ENCODE assay signal across 8 cellular contexts in genomic region chr5:151234476-151235238, GRCh38. TPM values are rescaled to one million over a fixed set of nuclear protein-coding genes. Genes with fewer than 3 reads are reported as not detected.
DNase-seq lines count a peak whose midpoint lies in the region; ATAC-seq and TF ChIP-seq lines count a peak whose summit lies in the region.

No MANE protein-coding gene starts in this region.

- H3K9me2 ChIP-seq in GM23248 (ENCODE audit: insufficient read depth): no peaks in the 10 kb centered on the region

- H3K36me3 ChIP-seq in GM23248 (ENCODE audit: low read depth) (no peaks in the 10 kb centered on the region), esophagus muscularis mucosa (no peaks in the 10 kb centered on the region), gastrocnemius medialis (no peaks in the 10 kb centered on the region)

- ATAC-seq in GM18519 (IDR thresholded peaks at IDR 0.05; ENCODE audit: low FRiP score, unreplicated experiment) (peak; percentile 70), gastrocnemius medialis (peak; percentile 54 to 55)

- H3K4me1 ChIP-seq in GM23248 (ENCODE audit: insufficient read depth) (no peaks in the 10 kb centered on the region), esophagus muscularis mucosa (peaks cover 24 to 47% (median 44%) of the 10 kb centered on the region in 4 donors), gastrocnemius medialis (peaks cover 29 to 37% of the 10 kb centered on the region in 2 donors)

- no peak overlapping the region for H3K4me3 ChIP-seq in GM23248
- H3K4me3 ChIP-seq in esophagus muscularis mucosa: peak overlapping the region; percentile 6 to 31 (median 28)
- peak overlapping the region; percentile 9 to 30 (median 26) for H3K4me3 ChIP-seq in gastrocnemius medialis

- WGBS in GM23248 (ENCODE audit: low coverage in 1 of 2, low lambda C conversion rate in 2 of 2, missing lambda C conversion rate in 2 of 2), 2 experiments: 52% methylated on average over 17 of the region's 17 CpGs
- WGBS in esophagus muscularis mucosa: 19% methylated on average over 17 of the region's 17 CpGs

- H2AFZ ChIP-seq in GM23248: no peak overlapping the region

- DNase-seq in GM23248: peak; percentile 39
- DNase-seq in MV-4-11 (lab: John Stamatoyannopoulos, UW): peak; percentile 42
- peak; percentile 93 for DNase-seq in esophagus muscularis mucosa (ENCODE audit: extremely low spot score)
- DNase-seq in gastrocnemius medialis: peak; percentile 70 to 85
- DNase-seq in NK-92 treated with Interleukin-12 subunit alpha and Interleukin-12 subunit beta, amount 100 ng/mL, for 24 hours (lab: John Stamatoyannopoulos, UW): no peak
- no peak for DNase-seq in DMS114 treated with DMSO at 0.1 percent for 48 hours (lab: John Stamatoyannopoulos, UW; ENCODE audit: unreplicated experiment)
- no peak for DNase-seq in head of caudate nucleus

- H3K27me3 ChIP-seq in GM23248 (replicated peaks; ENCODE audit: insufficient read depth): 0 out of 2 replicates have a peak, but pooled peaks cover 6% of the 10 kb centered on the region
- H3K27me3 ChIP-seq in esophagus muscularis mucosa: no peaks in the 10 kb centered on the region
- no peaks in the 10 kb centered on the region for H3K27me3 ChIP-seq in gastrocnemius medialis

- peak in 1 of 3 experiments; percentile 5 for TF ChIP-seq CTCF in esophagus muscularis mucosa (IDR thresholded peaks at IDR 0.05)
- TF ChIP-seq CTCF in gastrocnemius medialis (IDR thresholded peaks at IDR 0.05 in 4 of 5, conservative IDR thresholded peaks at IDR 0.05 in 1 of 5): no peak

- H3K27ac ChIP-seq in GM23248 (no peak overlapping the region), esophagus muscularis mucosa (replicated peaks in 1 of 4) (peak overlapping the region; percentile 74 to 78 (median 76)), gastrocnemius medialis (peak overlapping the region; percentile 76 to 93 (median 88))

- no peaks in the 10 kb centered on the region for H3F3A ChIP-seq in GM23248 (ENCODE audit: insufficient read depth)

- no peak overlapping the region for H3K9ac ChIP-seq in GM23248

- in situ Hi-C loops in GM23248 (cut with MboI) (no loop called here), gastrocnemius medialis (cut with MboI; ENCODE audit: low sequenced_read_pairs in 4 of 4) (loop anchor here (5.0 to 25.0 kb wide), 3 partner anchors 97 to 110 kb away; no protein-coding TSS in a partner anchor)

- TF ChIP-seq POLR2A in esophagus muscularis mucosa (IDR thresholded peaks at IDR 0.05; ENCODE audit: low read depth) (no peak), gastrocnemius medialis (IDR thresholded peaks at IDR 0.05) (no peak)

- H4K20me1 ChIP-seq in GM23248 (ENCODE audit: insufficient read depth): no peaks in the 10 kb centered on the region

- H3K79me2 ChIP-seq in GM23248 (ENCODE audit: insufficient read depth): no peaks in the 10 kb centered on the region

- TF ChIP-seq EP300 in esophagus muscularis mucosa (IDR thresholded peaks at IDR 0.05): no peak

- intact Hi-C loops in esophagus muscularis mucosa (cut with DNase I) (loop anchor here (5.0 kb wide), 1 partner anchor 67 kb away; no protein-coding TSS in a partner anchor), gastrocnemius medialis (cut with DNase I; ENCODE audit: low total_unique reads) (loop anchor here (5.0 kb wide), 1 partner anchor 197 kb away; no protein-coding TSS in a partner anchor), head of caudate nucleus (cut with DNase I) (no loop called here)

- H3K9me3 ChIP-seq in GM23248 (ENCODE audit: low read depth) (no peaks in the 10 kb centered on the region), esophagus muscularis mucosa (no peaks in the 10 kb centered on the region), gastrocnemius medialis (no peaks in the 10 kb centered on the region)

- H3K4me2 ChIP-seq in GM23248 (ENCODE audit: unreplicated experiment): no peak overlapping the region

RNA-seq across cellular contexts. Expression of gene CCDC69, which starts 10.8 kb away (rescaled TPM):
- 0.13 and 0.54 TPM in 2 replicates for total RNA-seq in GM23248 (2014; rRNA removed; shearing (Covaris generic))
- 0.47 and 0.56 TPM in 2 replicates for polyA plus RNA-seq in GM23248 (2016; fragmentation: Nextera tagmentation; extraction: Ambion mirVana)
- 100 to 1,000 TPM; 217 to 341 (median 285) TPM for total RNA-seq in esophagus muscularis mucosa
- 100 to 1,000 TPM in 3 of 4 donors, 10 to 100 TPM in 1; 93.4 to 128 (median 114) TPM for total RNA-seq in gastrocnemius medialis

RNA-seq across cellular contexts. Expression of gene GM2A, which starts 18.3 kb away (rescaled TPM):
- 21.1 and 23.5 TPM in 2 replicates for total RNA-seq in GM23248 (2014; rRNA removed; shearing (Covaris generic))
- polyA plus RNA-seq in GM23248 (2016; fragmentation: Nextera tagmentation; extraction: Ambion mirVana): 10.5 and 11.2 TPM in 2 replicates
- total RNA-seq in esophagus muscularis mucosa (10 to 100 TPM; 28.3 to 32.0 (median 30.1) TPM), gastrocnemius medialis (1 to 10 TPM; 5.0 to 7.2 (median 5.7) TPM)

Comparison
In these comparisons a context has a peak if more than half of its experiments do, and no peak if none do; other contexts are left out.
1. DNase-seq: peak in GM23248 (single experiment), MV-4-11 (single experiment), esophagus muscularis mucosa (single experiment) and gastrocnemius medialis (2 of 2); none in NK-92 treated with Interleukin-12 subunit alpha and Interleukin-12 subunit beta, amount 100 ng/mL, for 24 hours (single experiment), DMS114 treated with DMSO at 0.1 percent for 48 hours (single experiment) and head of caudate nucleus (0 of 42).
2. RNA of gene CCDC69, which starts 10.8 kb away (total RNA-seq): 217 to 341 TPM in esophagus muscularis mucosa and 93.4 to 128 TPM in gastrocnemius medialis; 0.13 to 0.54 TPM in GM23248; every median in the first group is over 10 times any median in the second.